Comparison of ENCODE assay signal across 18 cellular contexts in genomic region chr2:183991973-183992372, GRCh38.
DNase-seq lines count a peak whose midpoint lies in the region; ATAC-seq, FAIRE-seq and TF ChIP-seq lines count a peak whose summit lies in the region.
"Had no signal": no experiment of that assay in that cellular context is flagged by ENCODE, and none has a peak within 500 bp of the region (broad histone marks: within the 10 kb centered on the region; RNA-seq: fewer than 3 reads in every experiment).

No MANE protein-coding gene starts in this region.

- H3K36me3 Mint-ChIP-seq in neural progenitor cell = peaks cover 1% of the 10 kb centered on the region
- no peaks in the 10 kb centered on the region for H3K36me3 Mint-ChIP-seq in activated CD4-positive, alpha-beta T cell treated with anti-CD3 and anti-CD28 coated beads for 36 hours (ENCODE audit: low read depth)
- H3K36me3 Mint-ChIP-seq: CD14-positive monocyte; CD4-positive, alpha-beta memory T cell had no signal

- H3K27ac ChIP-seq in neural progenitor cell (no peak overlapping the region), right lobe of liver (no peak overlapping the region), small intestine (ENCODE audit: low read depth in 1 of 2, low read length in 1 of 2) (no peak overlapping the region)
- H3K27ac ChIP-seq: HL-60 had no signal

- peak; percentile 8 for DNase-seq in EL
- DNase-seq in LoVo (ENCODE audit: low spot score) = peak; percentile 14
- DNase-seq in amniotic epithelial cell (ENCODE audit: low read depth) = peak; percentile 11
- no peak for DNase-seq in neural progenitor cell (ENCODE audit: low spot score)
- DNase-seq in right lobe of liver = no peak
- DNase-seq in activated CD4-positive, alpha-beta T cell treated with anti-CD3 and anti-CD28 coated beads for 36 hours = no peak
- no peak for DNase-seq in small intestine
- DNase-seq: ACHN; CD4-positive, alpha-beta memory T cell; DMS153; DMS79; HCEC 1CT had no signal

- TF ChIP-seq CTCF in neural progenitor cell (IDR thresholded peaks at IDR 0.05) (no peak), right lobe of liver (IDR thresholded peaks at IDR 0.05) (no peak)

- no peak overlapping the region for H2AFZ ChIP-seq in neural progenitor cell (replicated peaks)
- H2AFZ ChIP-seq: GM23338 had no signal

- CTCF ChIA-PET in activated CD4-positive, alpha-beta T cell treated with anti-CD3 and anti-CD28 coated beads for 36 hours (lab: Charles Lee) = no interaction called here

- POLR2A ChIA-PET in activated CD4-positive, alpha-beta T cell treated with anti-CD3 and anti-CD28 coated beads for 36 hours (lab: Charles Lee) = no interaction called here

- ATAC-seq in GM18867 (IDR thresholded peaks at IDR 0.05; ENCODE audit: unreplicated experiment) (no peak), right lobe of liver (no peak)
- ATAC-seq in activated CD4-positive, alpha-beta T cell treated with anti-CD3 and anti-CD28 coated beads for 36 hours = no peak
- ATAC-seq: GM23338 had no signal

- H3K79me2 ChIP-seq in neural progenitor cell (ENCODE audit: low read depth) = no peaks in the 10 kb centered on the region

- no peak overlapping the region for H3K4me3 Mint-ChIP-seq in neural progenitor cell
- no peak overlapping the region for H3K4me3 Mint-ChIP-seq in activated CD4-positive, alpha-beta T cell treated with anti-CD3 and anti-CD28 coated beads for 36 hours
- H3K4me3 Mint-ChIP-seq: CD14-positive monocyte; CD4-positive, alpha-beta memory T cell; GM23338 had no signal

- peaks cover under 1% of the 10 kb centered on the region for H3F3A ChIP-seq in neural progenitor cell (ENCODE audit: low read depth)

- no peak overlapping the region for H3K4me3 ChIP-seq in neural progenitor cell
- H3K4me3 ChIP-seq in right lobe of liver = no peak overlapping the region
- H3K4me3 ChIP-seq in small intestine (ENCODE audit: low read depth in 1 of 2, low read length in 2 of 2) = no peak overlapping the region
- H3K4me3 ChIP-seq: GM23338 had no signal

- H3K9ac ChIP-seq in neural progenitor cell = no peak overlapping the region

- TF ChIP-seq POLR2A in right lobe of liver (IDR thresholded peaks at IDR 0.05) = no peak

- peaks cover 11% of the 10 kb centered on the region for H3K4me1 ChIP-seq in neural progenitor cell
- no peaks in the 10 kb centered on the region for H3K4me1 ChIP-seq in right lobe of liver
- H3K4me1 ChIP-seq in small intestine (ENCODE audit: control insufficient read depth in 2 of 2, insufficient read depth in 1 of 2, low read depth in 1 of 2, low read length in 1 of 2) = no peaks in the 10 kb centered on the region

- H4K20me1 ChIP-seq in neural progenitor cell (ENCODE audit: low read depth) = no peaks in the 10 kb centered on the region

- H3K4me2 ChIP-seq in neural progenitor cell = no peak overlapping the region
- H3K4me2 ChIP-seq: GM23338 had no signal

- H3K27me3 ChIP-seq in neural progenitor cell = no peaks in the 10 kb centered on the region
- H3K27me3 ChIP-seq in right lobe of liver = no peaks in the 10 kb centered on the region
- no peaks in the 10 kb centered on the region for H3K27me3 ChIP-seq in small intestine (ENCODE audit: control insufficient read depth in 2 of 2, insufficient read depth in 2 of 2, low read length in 2 of 2)

- peaks cover 4% of the 10 kb centered on the region for H3K27me3 Mint-ChIP-seq in neural progenitor cell (ENCODE audit: insufficient read depth, low read depth)
- no peaks in the 10 kb centered on the region for H3K27me3 Mint-ChIP-seq in activated CD4-positive, alpha-beta T cell treated with anti-CD3 and anti-CD28 coated beads for 36 hours
- H3K27me3 Mint-ChIP-seq: CD4-positive, alpha-beta memory T cell had no signal

- intact Hi-C loops in right lobe of liver (cut with DNase I) = no loop called here
- intact Hi-C loops in activated CD4-positive, alpha-beta T cell treated with anti-CD3 and anti-CD28 coated beads for 36 hours (cut with DNase I, micrococcal nuclease) = no loop called here

- peaks cover 22% of the 10 kb centered on the region for H3K4me1 Mint-ChIP-seq in neural progenitor cell
- no peaks in the 10 kb centered on the region for H3K4me1 Mint-ChIP-seq in activated CD4-positive, alpha-beta T cell treated with anti-CD3 and anti-CD28 coated beads for 36 hours
- H3K4me1 Mint-ChIP-seq: CD14-positive monocyte; CD4-positive, alpha-beta memory T cell had no signal

- no peaks in the 10 kb centered on the region for H3K9me3 Mint-ChIP-seq in neural progenitor cell
- H3K9me3 Mint-ChIP-seq in activated CD4-positive, alpha-beta T cell treated with anti-CD3 and anti-CD28 coated beads for 36 hours (ENCODE audit: low read depth) = peaks cover 16% of the 10 kb centered on the region

- no peak for FAIRE-seq in small intestine (lab: Jason Lieb, UNC)
- FAIRE-seq: A204.1, H54 had no signal

- H3K36me3 ChIP-seq in neural progenitor cell (no peaks in the 10 kb centered on the region), right lobe of liver (no peaks in the 10 kb centered on the region), small intestine (ENCODE audit: control insufficient read depth in 2 of 2, insufficient read depth in 2 of 2, low read length in 2 of 2) (no peaks in the 10 kb centered on the region)

- H3K9me3 ChIP-seq in neural progenitor cell (ENCODE audit: low read depth) (no peaks in the 10 kb centered on the region), right lobe of liver (no peaks in the 10 kb centered on the region), small intestine (ENCODE audit: control insufficient read depth, low read depth) (no peaks in the 10 kb centered on the region)

- H3K27ac Mint-ChIP-seq in neural progenitor cell = peak overlapping the region; percentile 32
- no peak overlapping the region for H3K27ac Mint-ChIP-seq in activated CD4-positive, alpha-beta T cell treated with anti-CD3 and anti-CD28 coated beads for 36 hours
- H3K27ac Mint-ChIP-seq: CD14-positive monocyte; CD4-positive, alpha-beta memory T cell; GM23338 had no signal

Comparison
In these comparisons a context has a peak if more than half of its experiments do, and no peak if none do; other contexts are left out.
1. DNase-seq: peak in EL (single experiment), LoVo (single experiment) and amniotic epithelial cell (single experiment); none in neural progenitor cell (single experiment), right lobe of liver (0 of 3), activated CD4-positive, alpha-beta T cell treated with anti-CD3 and anti-CD28 coated beads for 36 hours (single experiment) and small intestine (single experiment).